Comparison of ENCODE assay signal across 20 cellular contexts in genomic region chr12:105047303-105047702, GRCh38.
"Had no signal": no experiment of that assay in that cellular context is flagged by ENCODE, and none has a peak within 500 bp of the region (broad histone marks: within the 10 kb centered on the region; RNA-seq: fewer than 3 reads in every experiment).

No MANE protein-coding gene starts in this region.

- H3K4me1 ChIP-seq: breast epithelium, heart right ventricle, left lung, lower lobe of right lung, spleen, tibial nerve had no signal

- H3K27ac ChIP-seq: breast epithelium, heart right ventricle, left lung, lower lobe of right lung, spleen, tibial nerve had no signal

- H3K4me3 ChIP-seq: breast epithelium, heart right ventricle, left lung, lower lobe of right lung, spleen, tibial nerve had no signal

- DNase-seq: activated CD4-positive, alpha-beta T cell treated with anti-CD3 and anti-CD28 coated beads, Interleukin-2, amount 50 U/mL, for 1 hour; activated CD4-positive, CD25-positive, alpha-beta regulatory T cell treated with anti-CD3 and anti-CD28 coated beads, Interleukin-2, amount 50 U/mL, for 72 hours; activated CD8-positive, alpha-beta T cell treated with anti-CD3 and anti-CD28 coated beads for 36 hours; activated naive CD4-positive, alpha-beta T cell; activated T-cell treated with anti-CD3 and anti-CD28 coated beads, Interleukin-2, amount 50 U/mL, for 4 hours; endodermal cell; foreskin melanocyte; heart right ventricle; kidney glomerular epithelial cell; left lung; lower lobe of right lung; mesendoderm; right cardiac atrium; spleen; stimulated activated naive CD4-positive, alpha-beta T cell treated with Interleukin-2 at 50 U/mL for 16 hours had no signal

- H3K9me3 ChIP-seq: breast epithelium, left lung, lower lobe of right lung, tibial nerve had no signal

- H3K27me3 ChIP-seq: breast epithelium, heart right ventricle, left lung, spleen, tibial nerve had no signal

- ATAC-seq: activated CD8-positive, alpha-beta T cell treated with anti-CD3 and anti-CD28 coated beads for 36 hours; activated naive CD4-positive, alpha-beta T cell treated with anti-CD3 and anti-CD28 coated beads, Interleukin-2, amount 50 U/mL, for 72 hours; activated T-cell treated with anti-CD3 and anti-CD28 coated beads, Interleukin-2, amount 50 U/mL, for 4 hours; esophagus mucosa; heart right ventricle; left lung; lower lobe of right lung; natural killer cell treated with Interleukin-12 subunit alpha and Interleukin-12 subunit beta and Interleukin-15 and Interleukin-18, amount 100 ng/mL, for 72 hours had no signal

- H3K36me3 ChIP-seq: breast epithelium, lower lobe of right lung had no signal
